16 cellular contexts compared by ENCODE assay signal in the genomic region with DNA sequence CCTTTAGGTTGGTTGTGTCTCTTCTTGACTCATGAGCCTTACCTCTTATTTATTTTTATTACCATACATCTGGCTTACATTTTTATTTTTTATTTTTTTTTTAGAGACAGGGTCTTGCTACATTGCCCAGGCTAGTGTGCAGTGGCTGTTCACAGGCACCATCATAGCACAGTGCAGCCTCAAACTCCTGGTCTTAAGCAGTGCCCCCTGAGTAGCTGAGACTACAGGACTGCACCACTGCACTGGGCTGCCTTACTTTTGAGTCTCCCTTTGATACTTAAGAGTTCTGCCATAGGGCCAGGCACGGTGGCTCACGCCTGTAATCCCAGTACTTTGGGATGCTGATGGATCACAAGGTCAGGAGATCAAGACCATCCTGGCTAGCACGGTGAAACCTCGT.
DNase-seq lines count a peak whose midpoint lies in the region; ATAC-seq and TF ChIP-seq lines count a peak whose summit lies in the region.
"Had no signal": no experiment of that assay in that cellular context is flagged by ENCODE, and none has a peak within 500 bp of the region (broad histone marks: within the 10 kb centered on the region; RNA-seq: fewer than 3 reads in every experiment).

No MANE protein-coding gene starts in this region.

- intact Hi-C loops in breast epithelium (cut with DNase I; ENCODE audit: low total_unique reads): loop anchor here (2.0 kb wide), 1 partner anchor 29 kb away; no protein-coding TSS in a partner anchor
- intact Hi-C loops in right lobe of liver (cut with DNase I): no loop called here

- no peaks in the 10 kb centered on the region for H3K79me2 ChIP-seq in Karpas-422 (ENCODE audit: low read length)

- in situ Hi-C loops in brain microvascular endothelial cell (cut with HindIII; ENCODE audit: low pct_ligation_motif_present, low sequenced_read_pairs): no loop called here

- 62% methylated on average over 4 of the region's 4 CpGs for WGBS in right lobe of liver (ENCODE audit: insufficient coverage, low coverage, low lambda C conversion rate, missing lambda C conversion rate)

- peaks cover 22% of the 10 kb centered on the region for H3K4me1 ChIP-seq in HEK293 (ENCODE audit: control insufficient read depth, insufficient read depth, low read length)
- H3K4me1 ChIP-seq in breast epithelium: peaks cover 11 to 42% of the 10 kb centered on the region in 2 donors
- peaks cover 0 to 36% (median 2%) of the 10 kb centered on the region in 4 donors for H3K4me1 ChIP-seq in right lobe of liver
- peaks cover 4 to 65% (median 34%) of the 10 kb centered on the region in 5 donors for H3K4me1 ChIP-seq in subcutaneous abdominal adipose tissue (ENCODE audit: control insufficient read depth in 5 of 5, insufficient read depth in 5 of 5, low read length in 5 of 5)
- H3K4me1 ChIP-seq in Karpas-422 (ENCODE audit: low read length): no peaks in the 10 kb centered on the region

- H3K9me2 ChIP-seq in Karpas-422 (replicated peaks; ENCODE audit: insufficient read depth, low read length): no peaks in the 10 kb centered on the region

- CTCF ChIA-PET in HEK293 (lab: Yijun Ruan, JAX): interaction anchor here (0.6 to 2.9 kb wide), 9 partner anchors 17 to 525 kb away, joined by 3 to 17 read pairs (median 4); no protein-coding TSS in a partner anchor

- H3K36me3 ChIP-seq in HEK293 (ENCODE audit: control insufficient read depth in 2 of 2, insufficient read depth in 1 of 2, low read length in 2 of 2) (no peaks in the 10 kb centered on the region; a peak in 1 of 3 replicates), breast epithelium (no peaks in the 10 kb centered on the region), right lobe of liver (peaks cover 0 to 6% (median 0%) of the 10 kb centered on the region in 4 donors), subcutaneous abdominal adipose tissue (ENCODE audit: control insufficient read depth in 5 of 5, insufficient read depth in 5 of 5, low read length in 5 of 5) (peaks cover 0 to 14% (median 0%) of the 10 kb centered on the region in 5 donors), Karpas-422 (ENCODE audit: insufficient read depth, low read length) (no peaks in the 10 kb centered on the region), brain microvascular endothelial cell (replicated peaks) (peaks cover 8% of the 10 kb centered on the region)

- no peak overlapping the region for H3K27ac ChIP-seq in HEK293 (ENCODE audit: extremely low read depth, low read depth, low read length)
- H3K27ac ChIP-seq in breast epithelium: peak overlapping the region; percentile 87 to 93
- peak overlapping the region; percentile 5 to 18 (median 6) for H3K27ac ChIP-seq in right lobe of liver
- peak overlapping the region; percentile 69 for H3K27ac ChIP-seq in subcutaneous abdominal adipose tissue (ENCODE audit: low read depth, low read length)
- H3K27ac ChIP-seq in Karpas-422 (ENCODE audit: low read length): no peak overlapping the region
- H3K27ac ChIP-seq in brain microvascular endothelial cell: no peak overlapping the region
- H3K27ac ChIP-seq: KMS-11 had no signal

- DNase-seq in breast epithelium (ENCODE audit: low spot score in 2 of 2): no peak
- DNase-seq in right lobe of liver: no peak
- no peak for DNase-seq in Karpas-422
- DNase-seq in NCI-H524 treated with DMSO at 0.1 percent for 48 hours (lab: John Stamatoyannopoulos, UW): no peak
- no peak for DNase-seq in brain microvascular endothelial cell
- DNase-seq: activated naive CD4-positive, alpha-beta T cell treated with anti-CD3 and anti-CD28 coated beads, Interleukin-2, amount 50 U/mL, for 16 hours; CD4-positive, alpha-beta memory T cell; H7; hippocampal formation; NCI-H1092 treated with DMSO at 0.1 percent for 48 hours; NCI-H2171 treated with DMSO at 0.1 percent for 48 hours; trophoblast cell had no signal

- H4K20me1 ChIP-seq in Karpas-422 (ENCODE audit: insufficient read depth, low read depth, low read length): no peaks in the 10 kb centered on the region

- POLR2A ChIA-PET in HEK293 (lab: Yijun Ruan, JAX): interaction anchor here (0.8 to 1.5 kb wide), 5 partner anchors 8 to 64 kb away, joined by 3 to 5 read pairs (median 3); no protein-coding TSS in a partner anchor

- TF ChIP-seq CTCF in HEK293 (tag by site-specific recombination; IDR thresholded peaks at IDR 0.05) (no peak), breast epithelium (IDR thresholded peaks at IDR 0.05) (no peak), right lobe of liver (IDR thresholded peaks at IDR 0.05) (no peak), brain microvascular endothelial cell (IDR thresholded peaks at IDR 0.05; ENCODE audit: low read depth, low read length, missing control alignments) (no peak)

- TF ChIP-seq POLR2A in breast epithelium (IDR thresholded peaks at IDR 0.05) (no peak), right lobe of liver (IDR thresholded peaks at IDR 0.05) (no peak)

- no peak overlapping the region for H3K4me2 ChIP-seq in Karpas-422 (ENCODE audit: low read depth, low read length, poor library complexity, severe bottlenecking)
- H3K4me2 ChIP-seq: KMS-11 had no signal

- no peak overlapping the region for H3K4me3 ChIP-seq in HEK293 (ENCODE audit: low read depth, low read length)
- no peak overlapping the region for H3K4me3 ChIP-seq in breast epithelium
- no peak overlapping the region for H3K4me3 ChIP-seq in right lobe of liver
- no peak overlapping the region for H3K4me3 ChIP-seq in subcutaneous abdominal adipose tissue (ENCODE audit: low read depth in 1 of 5, low read length in 5 of 5)
- no peak overlapping the region for H3K4me3 ChIP-seq in Karpas-422 (ENCODE audit: low read length)
- H3K4me3 ChIP-seq in brain microvascular endothelial cell (ENCODE audit: low read depth, low read length): no peak overlapping the region

- no peaks in the 10 kb centered on the region for H3K27me3 ChIP-seq in breast epithelium
- H3K27me3 ChIP-seq in right lobe of liver: no peaks in the 10 kb centered on the region
- H3K27me3 ChIP-seq in subcutaneous abdominal adipose tissue (ENCODE audit: control insufficient read depth in 5 of 5, insufficient read depth in 4 of 5, low read length in 5 of 5): no peaks in the 10 kb centered on the region
- no peaks in the 10 kb centered on the region for H3K27me3 ChIP-seq in Karpas-422 (ENCODE audit: low read length)
- H3K27me3 ChIP-seq in brain microvascular endothelial cell (replicated peaks): no peaks in the 10 kb centered on the region

- H2AFZ ChIP-seq in Karpas-422 (ENCODE audit: low read length): no peak overlapping the region

- ATAC-seq in right lobe of liver (no peak), HG03565 (IDR thresholded peaks at IDR 0.05; ENCODE audit: unreplicated experiment) (no peak)

- H3K9ac ChIP-seq in subcutaneous abdominal adipose tissue (ENCODE audit: low read length in 5 of 5): no peak overlapping the region
- H3K9ac ChIP-seq in Karpas-422 (ENCODE audit: low read length): no peak overlapping the region
- H3K9ac ChIP-seq: KMS-11 had no signal

- no peaks in the 10 kb centered on the region for H3K9me3 ChIP-seq in HEK293 (ENCODE audit: control insufficient read depth, insufficient read depth, low read depth, low read length)
- no peaks in the 10 kb centered on the region for H3K9me3 ChIP-seq in breast epithelium
- H3K9me3 ChIP-seq in right lobe of liver: no peaks in the 10 kb centered on the region
- no peaks in the 10 kb centered on the region for H3K9me3 ChIP-seq in subcutaneous abdominal adipose tissue (ENCODE audit: control insufficient read depth in 5 of 5, low read length in 5 of 5)
- H3K9me3 ChIP-seq in Karpas-422 (ENCODE audit: low read length): no peaks in the 10 kb centered on the region

TF ChIP-seq in HEK293, 187 proteins besides CTCF, POLR2A, EP300 and RAD21:
- peak; percentile 89 for TF ChIP-seq ZNF121 (tag by site-specific recombination; IDR thresholded peaks at IDR 0.05)
- TF ChIP-seq, protein P1, sequence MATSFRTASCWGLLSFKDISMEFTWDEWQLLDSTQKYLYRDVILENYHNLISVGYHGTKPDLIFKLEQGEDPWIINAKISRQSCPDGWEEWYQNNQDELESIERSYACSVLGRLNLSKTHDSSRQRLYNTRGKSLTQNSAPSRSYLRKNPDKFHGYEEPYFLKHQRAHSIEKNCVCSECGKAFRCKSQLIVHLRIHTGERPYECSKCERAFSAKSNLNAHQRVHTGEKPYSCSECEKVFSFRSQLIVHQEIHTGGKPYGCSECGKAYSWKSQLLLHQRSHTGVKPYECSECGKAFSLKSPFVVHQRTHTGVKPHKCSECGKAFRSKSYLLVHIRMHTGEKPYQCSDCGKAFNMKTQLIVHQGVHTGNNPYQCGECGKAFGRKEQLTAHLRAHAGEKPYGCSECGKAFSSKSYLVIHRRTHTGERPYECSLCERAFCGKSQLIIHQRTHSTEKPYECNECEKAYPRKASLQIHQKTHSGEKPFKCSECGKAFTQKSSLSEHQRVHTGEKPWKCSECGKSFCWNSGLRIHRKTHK (tag by site-specific recombination; IDR thresholded peaks at IDR 0.05): no peak
- TF ChIP-seq, protein P2, sequence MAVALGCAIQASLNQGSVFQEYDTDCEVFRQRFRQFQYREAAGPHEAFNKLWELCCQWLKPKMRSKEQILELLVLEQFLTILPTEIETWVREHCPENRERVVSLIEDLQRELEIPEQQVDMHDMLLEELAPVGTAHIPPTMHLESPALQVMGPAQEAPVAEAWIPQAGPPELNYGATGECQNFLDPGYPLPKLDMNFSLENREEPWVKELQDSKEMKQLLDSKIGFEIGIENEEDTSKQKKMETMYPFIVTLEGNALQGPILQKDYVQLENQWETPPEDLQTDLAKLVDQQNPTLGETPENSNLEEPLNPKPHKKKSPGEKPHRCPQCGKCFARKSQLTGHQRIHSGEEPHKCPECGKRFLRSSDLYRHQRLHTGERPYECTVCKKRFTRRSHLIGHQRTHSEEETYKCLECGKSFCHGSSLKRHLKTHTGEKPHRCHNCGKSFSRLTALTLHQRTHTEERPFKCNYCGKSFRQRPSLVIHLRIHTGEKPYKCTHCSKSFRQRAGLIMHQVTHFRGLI (tag by site-specific recombination; IDR thresholded peaks at IDR 0.05): no peak

Comparison
In these comparisons a context has a peak if more than half of its experiments do, and no peak if none do; other contexts are left out.
1. H3K27ac ChIP-seq: peak in breast epithelium (2 of 2), right lobe of liver (3 of 3) and subcutaneous abdominal adipose tissue (single experiment); none in HEK293 (single experiment), Karpas-422 (single experiment) and brain microvascular endothelial cell (single experiment).